Comparison of ENCODE assay signal across 11 cellular contexts in the genomic region with DNA sequence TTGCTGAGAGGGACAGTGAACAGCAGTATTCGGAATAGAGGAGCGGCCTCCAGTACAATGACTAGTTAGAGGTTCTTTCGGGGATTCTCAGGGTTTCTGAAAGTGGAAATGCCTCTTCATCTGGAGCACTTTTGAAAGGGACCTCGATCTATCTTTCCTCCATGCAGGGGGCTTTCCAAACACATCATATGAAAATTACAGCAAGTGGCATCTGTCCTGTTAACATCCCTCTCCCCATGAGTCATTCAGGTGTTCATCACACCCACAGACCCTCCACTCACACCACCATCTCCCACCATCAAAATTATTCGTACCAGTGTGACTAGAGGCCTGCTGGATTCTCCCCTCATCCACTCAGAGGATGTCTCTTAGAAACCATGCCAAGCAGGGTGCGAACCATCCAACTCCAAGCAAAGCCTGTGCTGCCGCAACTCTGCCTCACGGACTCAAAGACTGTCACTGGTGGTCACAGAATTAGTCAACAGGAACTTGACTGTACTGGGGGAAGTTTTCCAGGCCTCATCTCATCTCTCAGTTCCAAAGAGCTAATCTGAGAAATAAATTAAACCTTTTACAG.
DNase-seq lines count a peak whose midpoint lies in the region; ATAC-seq and TF ChIP-seq lines count a peak whose summit lies in the region.
"Had no signal": no experiment of that assay in that cellular context is flagged by ENCODE, and none has a peak within 500 bp of the region (broad histone marks: within the 10 kb centered on the region; RNA-seq: fewer than 3 reads in every experiment).

No MANE protein-coding gene starts in this region.

- H2AFZ ChIP-seq in PC-9, result no peak overlapping the region
- no peak overlapping the region for H2AFZ ChIP-seq in MM.1S (ENCODE audit: low read length)

- peak overlapping the region in 5 of 7 donors; percentile 16 to 83 (median 52) for H3K4me3 Mint-ChIP-seq in CD8-positive, alpha-beta memory T cell
- H3K4me3 Mint-ChIP-seq in activated naive CD4-positive, alpha-beta T cell treated with anti-CD3 and anti-CD28 coated beads, Interleukin-2, amount 10 ng/mL, durations not matched to agents 7 days and 5 days, result no peak overlapping the region

- peaks cover 0 to 7% of the 10 kb centered on the region in 2 donors for H3K27me3 Mint-ChIP-seq in CD8-positive, alpha-beta memory T cell
- H3K27me3 Mint-ChIP-seq in activated naive CD4-positive, alpha-beta T cell treated with anti-CD3 and anti-CD28 coated beads, Interleukin-2, amount 10 ng/mL, durations not matched to agents 7 days and 5 days, result peaks cover 3% of the 10 kb centered on the region

- BruUV-seq in PC-9 (replicated peaks; lab: Mats Ljungman, UMichigan), result no TSS peak

- intact Hi-C loops in PC-9 (cut with micrococcal nuclease; ENCODE audit: unreplicated experiment), result no loop called here

- no peak overlapping the region for H3K9ac ChIP-seq in MM.1S (ENCODE audit: low read length)

- H3K9me3 Mint-ChIP-seq in CD8-positive, alpha-beta memory T cell, result no peaks in the 10 kb centered on the region
- no peaks in the 10 kb centered on the region for H3K9me3 Mint-ChIP-seq in activated naive CD4-positive, alpha-beta T cell treated with anti-CD3 and anti-CD28 coated beads, Interleukin-2, amount 10 ng/mL, durations not matched to agents 7 days and 5 days

- peak; percentile 74 for ATAC-seq in GM19468 (IDR thresholded peaks at IDR 0.05; ENCODE audit: extremely low read depth, unreplicated experiment)
- ATAC-seq in HG03432 (IDR thresholded peaks at IDR 0.05; ENCODE audit: unreplicated experiment), result peak; percentile 91

- no peaks in the 10 kb centered on the region for H4K20me1 ChIP-seq in PC-9 (ENCODE audit: insufficient read depth)
- no peaks in the 10 kb centered on the region for H4K20me1 ChIP-seq in MM.1S (ENCODE audit: insufficient read depth, low read length)

- no peaks in the 10 kb centered on the region for H3K9me3 ChIP-seq in CD8-positive, alpha-beta memory T cell (ENCODE audit: low read length)
- H3K9me3 ChIP-seq in PC-9 (ENCODE audit: insufficient read depth, low read depth) (no peaks in the 10 kb centered on the region), MM.1S (replicated peaks; ENCODE audit: insufficient read depth, low read length) (no peaks in the 10 kb centered on the region)
- H3K9me3 ChIP-seq: BE2C, uterus had no signal

- peak in 2 of 5 donors; percentile 18 to 51 for DNase-seq in CD8-positive, alpha-beta memory T cell
- peak; percentile 32 for DNase-seq in activated naive CD4-positive, alpha-beta T cell treated with anti-CD3 and anti-CD28 coated beads, Interleukin-2, amount 10 ng/mL, durations not matched to agents 7 days and 5 days
- DNase-seq in PC-9 (no peak), MM.1S (no peak), D341Med (ENCODE audit: low spot score) (no peak), NCI-H1694 treated with DMSO at 0.1 percent for 48 hours (lab: John Stamatoyannopoulos, UW) (no peak)
- DNase-seq: BE2C, NCI-H1694, uterus had no signal

- H3K27me3 ChIP-seq in CD8-positive, alpha-beta memory T cell (ENCODE audit: insufficient read depth, low read length, poor library complexity, severe bottlenecking), result no peaks in the 10 kb centered on the region
- H3K27me3 ChIP-seq in PC-9 (ENCODE audit: insufficient read depth, low read depth) (no peaks in the 10 kb centered on the region), MM.1S (replicated peaks; ENCODE audit: insufficient read depth, low read length) (no peaks in the 10 kb centered on the region)
- H3K27me3 ChIP-seq: BE2C, uterus had no signal

- CTCF ChIA-PET in CD8-positive, alpha-beta memory T cell (lab: Charles Lee), result no interaction called here
- CTCF ChIA-PET in activated naive CD4-positive, alpha-beta T cell treated with anti-CD3 and anti-CD28 coated beads, Interleukin-2, amount 10 ng/mL, durations not matched to agents 7 days and 5 days (lab: Charles Lee), result no interaction called here
- CTCF ChIA-PET in PC-9 (lab: Charles Lee), result no interaction called here

- no peak overlapping the region for H3K4me2 ChIP-seq in PC-9
- no peak overlapping the region for H3K4me2 ChIP-seq in MM.1S (ENCODE audit: low read depth, low read length)

- H3K27ac Mint-ChIP-seq in CD8-positive, alpha-beta memory T cell, result peak overlapping the region in 5 of 8 donors; percentile 2 to 78 (median 37)
- H3K27ac Mint-ChIP-seq in activated naive CD4-positive, alpha-beta T cell treated with anti-CD3 and anti-CD28 coated beads, Interleukin-2, amount 10 ng/mL, durations not matched to agents 7 days and 5 days, result no peak overlapping the region

- peaks cover 0 to 5% (median 0%) of the 10 kb centered on the region in 3 donors for H3K36me3 Mint-ChIP-seq in CD8-positive, alpha-beta memory T cell
- no peaks in the 10 kb centered on the region for H3K36me3 Mint-ChIP-seq in activated naive CD4-positive, alpha-beta T cell treated with anti-CD3 and anti-CD28 coated beads, Interleukin-2, amount 10 ng/mL, durations not matched to agents 7 days and 5 days

- H3F3A ChIP-seq in PC-9 (ENCODE audit: insufficient read depth, low read depth) (no peaks in the 10 kb centered on the region), MM.1S (ENCODE audit: insufficient read depth, low read length) (no peaks in the 10 kb centered on the region)

- POLR2A ChIA-PET in CD8-positive, alpha-beta memory T cell (lab: Charles Lee), result no interaction called here
- POLR2A ChIA-PET in PC-9 (lab: Charles Lee; ENCODE audit: unreplicated experiment), result no interaction called here

- no peaks in the 10 kb centered on the region for H3K4me1 ChIP-seq in CD8-positive, alpha-beta memory T cell (ENCODE audit: insufficient read depth, low read length)
- no peaks in the 10 kb centered on the region for H3K4me1 ChIP-seq in PC-9 (replicated peaks; ENCODE audit: insufficient read depth)
- H3K4me1 ChIP-seq in MM.1S (ENCODE audit: low read length), result no peaks in the 10 kb centered on the region
- H3K4me1 ChIP-seq: uterus had no signal

- H3K79me2 ChIP-seq in PC-9 (ENCODE audit: low read depth) (no peaks in the 10 kb centered on the region), MM.1S (ENCODE audit: low read length) (no peaks in the 10 kb centered on the region)

- no peak for TF ChIP-seq CTCF in PC-9 (conservative IDR thresholded peaks at IDR 0.05)
- no peak for TF ChIP-seq CTCF in MM.1S (IDR thresholded peaks at IDR 0.05; ENCODE audit: low read length)

- H3K27ac ChIP-seq in CD8-positive, alpha-beta memory T cell (ENCODE audit: low read depth, low read length), result no peak overlapping the region
- H3K27ac ChIP-seq in PC-9, result no peak overlapping the region
- H3K27ac ChIP-seq in MM.1S (ENCODE audit: low read length), result no peak overlapping the region
- H3K27ac ChIP-seq: uterus had no signal

- H3K9me2 ChIP-seq in PC-9 (ENCODE audit: insufficient read depth) (no peaks in the 10 kb centered on the region), MM.1S (replicated peaks; ENCODE audit: insufficient read depth, low read length) (no peaks in the 10 kb centered on the region)

- H3K4me1 Mint-ChIP-seq in CD8-positive, alpha-beta memory T cell, result peaks cover 7 to 10% (median 9%) of the 10 kb centered on the region in 3 donors
- peaks cover 6% of the 10 kb centered on the region for H3K4me1 Mint-ChIP-seq in activated naive CD4-positive, alpha-beta T cell treated with anti-CD3 and anti-CD28 coated beads, Interleukin-2, amount 10 ng/mL, durations not matched to agents 7 days and 5 days

- H3K36me3 ChIP-seq in CD8-positive, alpha-beta memory T cell (ENCODE audit: insufficient read depth, low read length), result no peaks in the 10 kb centered on the region
- no peaks in the 10 kb centered on the region for H3K36me3 ChIP-seq in PC-9 (ENCODE audit: low read depth)
- H3K36me3 ChIP-seq in MM.1S (replicated peaks; ENCODE audit: insufficient read depth, low read length), result no peaks in the 10 kb centered on the region
- H3K36me3 ChIP-seq: BE2C, uterus had no signal

- no peak overlapping the region for H3K4me3 ChIP-seq in CD8-positive, alpha-beta memory T cell (ENCODE audit: low read length)
- no peak overlapping the region for H3K4me3 ChIP-seq in PC-9
- H3K4me3 ChIP-seq in MM.1S (ENCODE audit: low read length), result no peak overlapping the region
- H3K4me3 ChIP-seq: uterus had no signal
